In the genomic region with DNA sequence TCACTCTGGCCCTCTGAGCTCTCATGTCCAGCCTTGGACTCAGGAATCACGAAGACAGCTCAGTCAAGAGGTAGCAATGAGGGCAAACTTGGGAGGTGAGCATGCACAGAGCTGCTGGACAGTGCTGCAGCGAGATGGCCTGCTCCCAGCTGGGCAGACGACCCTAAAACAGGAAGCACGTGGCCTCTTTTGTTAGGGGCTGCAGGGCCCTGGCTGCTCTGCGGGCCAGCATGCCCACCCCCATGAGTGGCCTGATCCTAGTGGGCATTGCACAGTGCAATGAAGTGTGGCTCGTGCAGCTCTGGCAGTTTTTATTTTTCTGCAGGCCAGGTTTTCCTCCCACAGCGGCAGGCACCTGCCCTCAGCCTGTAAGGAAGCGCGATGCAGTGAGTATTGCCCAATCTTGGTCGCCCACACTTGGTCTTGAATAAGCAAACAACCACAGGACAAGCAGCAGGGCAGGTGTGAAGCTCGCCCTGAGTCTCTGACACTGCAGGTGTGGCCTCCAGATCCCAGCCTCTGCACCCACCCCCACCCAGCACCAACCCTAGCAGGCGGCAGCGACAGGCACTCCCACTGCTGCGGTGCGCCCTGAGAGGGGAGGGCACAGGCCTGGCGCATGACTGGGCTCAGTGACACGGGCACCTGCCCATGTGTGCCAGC, we compare ENCODE assay signal across 8 cellular contexts.
DNase-seq lines count a peak whose midpoint lies in the region; ATAC-seq and TF ChIP-seq lines count a peak whose summit lies in the region.

No MANE protein-coding gene starts in this region.

- no peaks in the 10 kb centered on the region for H3K9me3 Mint-ChIP-seq in memory B cell

- peak overlapping the region; percentile 14 for H3K27ac Mint-ChIP-seq in memory B cell

- ATAC-seq in GM21576 (IDR thresholded peaks at IDR 0.05; ENCODE audit: unreplicated experiment) (peak; percentile 49), memory B cell (ENCODE audit: low read depth) (peak; percentile 87), HG03039 (IDR thresholded peaks at IDR 0.05; ENCODE audit: unreplicated experiment) (no peak)

- H3K4me3 Mint-ChIP-seq in memory B cell, result peak overlapping the region; percentile 44

- in situ Hi-C loops in GM13976 (cut with MboI; ENCODE audit: low sequenced_read_pairs, unreplicated experiment), result no loop called here

- peak; percentile 54 for DNase-seq in NCI-H1417 treated with DMSO at 0.1 percent for 48 hours (lab: John Stamatoyannopoulos, UW)
- DNase-seq in activated T-helper 1 cell treated with Interleukin-2 at 50 U/mL for 16 hours (ENCODE audit: low read depth), result peak; percentile 63
- peak in 1 of 2 donors; percentile 24 for DNase-seq in memory B cell (ENCODE audit: low spot score in 2 of 2)
- no peak for DNase-seq in SIG-M5 (lab: John Stamatoyannopoulos, UW)
- DNase-seq in GM13976 (ENCODE audit: low spot score), result no peak
- no peak for DNase-seq in NCI-H1694 treated with DMSO at 0.1 percent for 48 hours (lab: John Stamatoyannopoulos, UW)

- no peak for TF ChIP-seq CTCF in GM13976 (IDR thresholded peaks at IDR 0.05; ENCODE audit: borderline replicate concordance, control extremely low read depth, extremely low read depth, insufficient read depth, missing control alignments)

- H3K36me3 Mint-ChIP-seq in memory B cell, result no peaks in the 10 kb centered on the region

- peaks cover 69% of the 10 kb centered on the region for H3K4me1 Mint-ChIP-seq in memory B cell

- H3K27me3 Mint-ChIP-seq in memory B cell, result no peaks in the 10 kb centered on the region

Comparison
In these comparisons a context has a peak if more than half of its experiments do, and no peak if none do; other contexts are left out.
1. DNase-seq: peak in NCI-H1417 treated with DMSO at 0.1 percent for 48 hours (single experiment) and activated T-helper 1 cell treated with Interleukin-2 at 50 U/mL for 16 hours (single experiment); none in SIG-M5 (single experiment), GM13976 (single experiment) and NCI-H1694 treated with DMSO at 0.1 percent for 48 hours (single experiment).